In the genomic region with DNA sequence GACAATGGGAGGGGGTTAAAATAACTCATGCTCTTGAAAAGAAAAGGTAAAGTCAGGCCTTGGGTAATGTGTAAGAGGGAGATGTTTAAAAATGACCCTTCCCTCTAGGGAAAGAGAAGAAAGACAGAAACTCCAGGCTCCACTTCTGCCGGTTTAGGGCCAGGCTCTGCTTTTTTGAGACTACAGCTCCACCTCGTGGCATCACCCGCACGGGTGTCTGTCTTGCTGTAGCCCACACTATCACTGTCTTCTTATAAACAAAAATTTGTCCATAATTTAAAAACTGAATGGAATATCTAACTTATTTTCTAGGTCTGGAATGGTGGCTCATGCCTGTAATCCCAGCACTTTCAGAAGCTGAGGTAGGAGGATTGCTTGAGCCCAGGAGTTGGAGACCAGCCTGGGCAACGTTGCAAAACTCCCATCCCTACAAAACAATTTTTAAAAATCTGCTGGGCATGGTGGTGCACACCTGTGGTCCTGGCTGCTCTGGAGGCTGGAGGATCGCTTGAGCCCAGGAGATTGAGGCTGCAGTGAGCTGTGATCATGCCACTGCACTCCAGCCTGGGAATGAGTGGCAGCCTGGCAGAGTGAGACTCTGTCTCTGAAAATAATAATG, we compare ENCODE assay signal across 8 cellular contexts.
DNase-seq lines count a peak whose midpoint lies in the region; ATAC-seq, FAIRE-seq and TF ChIP-seq lines count a peak whose summit lies in the region.

No MANE protein-coding gene starts in this region.

- peaks cover 6 to 16% of the 10 kb centered on the region in 2 experiments for H3K27me3 ChIP-seq in endothelial cell of umbilical vein (ENCODE audit: control insufficient read depth in 2 of 2, insufficient read depth in 2 of 2, low read length in 2 of 2)

- H3K36me3 ChIP-seq in endothelial cell of umbilical vein (ENCODE audit: control insufficient read depth in 2 of 2, extremely low read depth in 1 of 2, insufficient read depth in 2 of 2, low read length in 2 of 2), result no peaks in the 10 kb centered on the region

- no peak for TF ChIP-seq POLR2A in endothelial cell of umbilical vein (IDR thresholded peaks at IDR 0.05; ENCODE audit: low read depth, low read length)

- peak; percentile 86 for FAIRE-seq in endothelial cell of umbilical vein (lab: Jason Lieb, UNC)

- no peak overlapping the region for H3K9ac ChIP-seq in endothelial cell of umbilical vein (replicated peaks; ENCODE audit: extremely low read depth, insufficient read depth, low read length)

- H2AFZ ChIP-seq in endothelial cell of umbilical vein (ENCODE audit: low read depth, low read length), result no peak overlapping the region

- POLR2A ChIA-PET in endothelial cell of umbilical vein (lab: Charles Lee), result no interaction called here

- DNase-seq in Daoy (ENCODE audit: low read depth) (peak; percentile 50), NOMO-1 treated with dmso at 0.1 percent for 144 hours (lab: John Stamatoyannopoulos, UW; ENCODE audit: unreplicated experiment) (peak; percentile 30), endothelial cell of umbilical vein (ENCODE audit: low read depth, low spot score) (peak; percentile 56), myocyte (ENCODE audit: low read depth) (peak; percentile 62)
- peak; percentile 31 for DNase-seq in activated CD8-positive, alpha-beta memory T cell treated with anti-CD3 and anti-CD28 coated beads, Interleukin-2, amount 50 U/mL, for 24 hours (ENCODE audit: extremely low read depth)
- DNase-seq in stimulated activated naive CD4-positive, alpha-beta T cell treated with Interleukin-2 at 50 U/mL for 16 hours (lab: John Stamatoyannopoulos, UW), result peak; percentile 51

- no peaks in the 10 kb centered on the region for H3K79me2 ChIP-seq in endothelial cell of umbilical vein (ENCODE audit: control insufficient read depth, insufficient read depth, low read length)

- H3K9me1 ChIP-seq in endothelial cell of umbilical vein (replicated peaks; ENCODE audit: control insufficient read depth, extremely low read depth, insufficient read depth, low read length), result no peaks in the 10 kb centered on the region

- H4K20me1 ChIP-seq in endothelial cell of umbilical vein (replicated peaks; ENCODE audit: control insufficient read depth, extremely low read depth, insufficient read depth, low read length), result no peaks in the 10 kb centered on the region

- BruUV-seq in endothelial cell of umbilical vein (replicated peaks; lab: Mats Ljungman, UMichigan), result no TSS peak

- ATAC-seq in HG02852 (IDR thresholded peaks at IDR 0.05; ENCODE audit: unreplicated experiment), result peak; percentile 59
- ATAC-seq in HG03565 (IDR thresholded peaks at IDR 0.05; ENCODE audit: unreplicated experiment), result no peak

- no peaks in the 10 kb centered on the region for H3K4me1 ChIP-seq in endothelial cell of umbilical vein (ENCODE audit: control insufficient read depth, extremely low read depth, insufficient read depth, low read length)

- CTCF ChIA-PET in endothelial cell of umbilical vein (lab: Charles Lee), result interaction anchor here (0.7 to 11.5 kb wide), 15 partner anchors 9 to 626 kb away, joined by 3 to 343 read pairs (median 4); partner anchors contain the start of gene URAD

- no peaks in the 10 kb centered on the region for H3K9me3 ChIP-seq in endothelial cell of umbilical vein (replicated peaks; ENCODE audit: control insufficient read depth, insufficient read depth, low read length)

- peak; percentile 68 to 71 for TF ChIP-seq CTCF in endothelial cell of umbilical vein (IDR thresholded peaks at IDR 0.05; ENCODE audit: extremely low read depth in 1 of 2, insufficient read depth in 1 of 2, low read depth in 1 of 2, low read length in 2 of 2)

- no peak overlapping the region for H3K27ac ChIP-seq in endothelial cell of umbilical vein (ENCODE audit: insufficient read depth, low read depth, low read length)

- intact Hi-C loops in endothelial cell of umbilical vein (cut with micrococcal nuclease), result loop anchor here (1.0 to 5.0 kb wide), 4 partner anchors 75 to 412 kb away; no protein-coding TSS in a partner anchor

- no peak overlapping the region for H3K4me2 ChIP-seq in endothelial cell of umbilical vein (ENCODE audit: insufficient read depth, low read length)

- no peak overlapping the region for H3K4me3 ChIP-seq in endothelial cell of umbilical vein (replicated peaks in 1 of 3; ENCODE audit: insufficient read depth in 1 of 3, low read depth in 1 of 3, low read length in 3 of 3)

- dilution Hi-C loops in endothelial cell of umbilical vein (cut with MboI; ENCODE audit: extremely low pct_ligation_motif_present, low sequenced_read_pairs), result no loop called here

TF ChIP-seq in endothelial cell of umbilical vein, 7 proteins besides CTCF, POLR2A, EP300 and RAD21:
- TF ChIP-seq EZH2 (IDR thresholded peaks at IDR 0.05; ENCODE audit: borderline replicate concordance, low read depth, low read length, severe bottlenecking), result no peak
- TF ChIP-seq POLR2AphosphoS5 (IDR thresholded peaks at IDR 0.05; ENCODE audit: insufficient read depth, low read depth, low read length), result no peak
- no peak for TF ChIP-seq FOS (IDR thresholded peaks at IDR 0.05; ENCODE audit: borderline replicate concordance, insufficient read depth, low read length)
- TF ChIP-seq MAX (IDR thresholded peaks at IDR 0.05; ENCODE audit: insufficient read depth, insufficient read length), result no peak
- no peak for TF ChIP-seq JUN (IDR thresholded peaks at IDR 0.05; ENCODE audit: borderline replicate concordance, insufficient read depth, insufficient read length, low read depth)
- no peak for TF ChIP-seq GATA2 (IDR thresholded peaks at IDR 0.05; ENCODE audit: insufficient read depth, insufficient read length, low read depth, low read length)
- TF ChIP-seq MYC (IDR thresholded peaks at IDR 0.05; ENCODE audit: low read depth, low read length), result no peak
TF ChIP-seq in endothelial cell of umbilical vein: peak in this region for 0.
